ENCODE assay signal across 17 cellular contexts in the genomic region with DNA sequence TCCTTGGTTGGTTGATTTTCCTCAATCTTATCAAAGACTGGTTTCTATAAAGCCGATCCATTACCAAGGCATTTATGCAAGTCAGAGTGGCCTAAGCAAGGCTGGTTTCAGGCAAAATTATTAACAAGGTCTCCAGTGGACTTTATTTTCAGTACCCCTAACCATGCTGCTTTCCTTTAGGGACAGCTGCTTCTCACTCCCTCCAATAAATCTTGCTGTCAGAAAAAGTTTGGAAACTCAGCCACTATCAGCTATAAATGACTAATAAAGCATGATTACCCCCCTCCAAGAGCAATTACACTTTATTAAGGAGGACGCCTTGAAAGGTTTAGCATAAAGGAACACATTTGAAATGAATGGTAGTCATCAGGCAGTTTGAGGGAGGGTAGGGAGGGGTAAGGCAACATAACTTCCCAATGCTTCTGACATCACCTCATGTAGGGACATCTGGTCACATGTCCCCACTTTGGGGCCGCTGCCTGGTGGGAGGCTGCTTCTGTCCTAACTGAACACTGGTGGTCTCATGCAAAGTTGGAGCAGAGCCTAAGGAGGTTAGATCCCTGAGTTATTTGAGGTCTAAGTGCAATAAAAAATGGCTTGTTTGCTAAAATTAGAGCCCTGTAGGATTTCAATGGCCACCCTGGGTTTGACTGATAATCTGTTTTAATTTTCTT. TPM values are rescaled to one million over a fixed set of nuclear protein-coding genes. Genes with fewer than 3 reads are reported as not detected.
"Had no signal": no experiment of that assay in that cellular context is flagged by ENCODE, and none has a peak within 500 bp of the region (broad histone marks: within the 10 kb centered on the region; RNA-seq: fewer than 3 reads in every experiment).

No MANE protein-coding gene starts in this region.

- H3K9me3 ChIP-seq: lower lobe of right lung, stomach had no signal

- H3K27ac ChIP-seq: coronary artery, lower lobe of right lung, skin epidermis, stomach had no signal

- H3K36me3 ChIP-seq: cardiac muscle cell, lower lobe of right lung, stomach had no signal

- ATAC-seq: activated CD8-positive, alpha-beta memory T cell treated with anti-CD3 and anti-CD28 coated beads, Interleukin-2, amount 10 ng/mL, durations not matched to agents 7 days and 5 days; activated T-cell treated with anti-CD3 and anti-CD28 coated beads, Interleukin-2, amount 50 U/mL, for 72 hours; lower lobe of right lung; naive thymus-derived CD8-positive, alpha-beta T cell had no signal

- H3K4me1 Mint-ChIP-seq: activated CD8-positive, alpha-beta memory T cell treated with anti-CD3 and anti-CD28 coated beads, Interleukin-2, amount 10 ng/mL, durations not matched to agents 7 days and 5 days; activated naive CD8-positive, alpha-beta T cell treated with anti-CD3 and anti-CD28 coated beads, Interleukin-2, amount 10 ng/mL, durations not matched to agents 7 days and 5 days; naive thymus-derived CD8-positive, alpha-beta T cell had no signal

- H3K27ac Mint-ChIP-seq: activated CD8-positive, alpha-beta memory T cell treated with anti-CD3 and anti-CD28 coated beads, Interleukin-2, amount 10 ng/mL, durations not matched to agents 7 days and 5 days; activated naive CD8-positive, alpha-beta T cell treated with anti-CD3 and anti-CD28 coated beads, Interleukin-2, amount 10 ng/mL, durations not matched to agents 7 days and 5 days; activated T-cell treated with anti-CD3 and anti-CD28 coated beads, Interleukin-2, amount 50 U/mL, for 72 hours; naive thymus-derived CD8-positive, alpha-beta T cell had no signal

- H3K36me3 Mint-ChIP-seq: activated CD8-positive, alpha-beta memory T cell treated with anti-CD3 and anti-CD28 coated beads, Interleukin-2, amount 10 ng/mL, durations not matched to agents 7 days and 5 days; activated naive CD8-positive, alpha-beta T cell treated with anti-CD3 and anti-CD28 coated beads, Interleukin-2, amount 10 ng/mL, durations not matched to agents 7 days and 5 days; naive thymus-derived CD8-positive, alpha-beta T cell had no signal

- H3K4me3 Mint-ChIP-seq: activated CD8-positive, alpha-beta memory T cell treated with anti-CD3 and anti-CD28 coated beads, Interleukin-2, amount 10 ng/mL, durations not matched to agents 7 days and 5 days; activated naive CD8-positive, alpha-beta T cell treated with anti-CD3 and anti-CD28 coated beads, Interleukin-2, amount 10 ng/mL, durations not matched to agents 7 days and 5 days; activated T-cell treated with anti-CD3 and anti-CD28 coated beads, Interleukin-2, amount 50 U/mL, for 72 hours; naive thymus-derived CD8-positive, alpha-beta T cell had no signal

- H3K4me3 ChIP-seq: cardiac muscle cell, coronary artery, lower lobe of right lung, skin epidermis, stomach had no signal

- H3K27me3 ChIP-seq: cardiac muscle cell, stomach had no signal

- DNase-seq: activated CD4-positive, alpha-beta T cell treated with anti-CD3 and anti-CD28 coated beads for 1 hour; activated CD4-positive, alpha-beta T cell treated with anti-CD3 and anti-CD28 coated beads, Interleukin-2, amount 50 U/mL, for 48 hours; activated CD8-positive, alpha-beta memory T cell treated with anti-CD3 and anti-CD28 coated beads, Interleukin-2, amount 10 ng/mL, durations not matched to agents 7 days and 5 days; activated gamma-delta T cell treated with Interleukin-2 at 50 U/mL for 16 hours; activated naive CD8-positive, alpha-beta T cell treated with anti-CD3 and anti-CD28 coated beads, Interleukin-2, amount 10 ng/mL, durations not matched to agents 7 days and 5 days; activated T-cell treated with anti-CD3 and anti-CD28 coated beads, Interleukin-2, amount 50 U/mL, for 72 hours; aorta; effector memory CD4-positive, alpha-beta T cell; erythroblast; hippocampal formation; lower lobe of right lung; naive thymus-derived CD8-positive, alpha-beta T cell; stomach; T-helper 9 cell had no signal

- H3K9me3 Mint-ChIP-seq: activated naive CD8-positive, alpha-beta T cell treated with anti-CD3 and anti-CD28 coated beads, Interleukin-2, amount 10 ng/mL, durations not matched to agents 7 days and 5 days; activated T-cell treated with anti-CD3 and anti-CD28 coated beads, Interleukin-2, amount 50 U/mL, for 72 hours; naive thymus-derived CD8-positive, alpha-beta T cell had no signal

RNA-seq across cellular contexts. Expression of a gene that starts 58.0 kb away (rescaled TPM):
- total RNA-seq: activated CD8-positive, alpha-beta memory T cell treated with anti-CD3 and anti-CD28 coated beads, Interleukin-2, amount 10 ng/mL, durations not matched to agents 7 days and 5 days had no signal
